ENCODE assay signal across 20 cellular contexts in genomic region chr12:109579639-109580038, GRCh38.
"Had no signal": no experiment of that assay in that cellular context is flagged by ENCODE, and none has a peak within 500 bp of the region (broad histone marks: within the 10 kb centered on the region; RNA-seq: fewer than 3 reads in every experiment).

No MANE protein-coding gene starts in this region.

- H3K27me3 ChIP-seq: dorsolateral prefrontal cortex, ovary, spleen, transverse colon, upper lobe of right lung, uterus had no signal

- DNase-seq: dorsolateral prefrontal cortex; effector CD4-positive, alpha-beta T cell; immature natural killer cell; left cardiac atrium; left ventricle myocardium inferior; lower lobe of right lung; naive thymus-derived CD8-positive, alpha-beta T cell; nephron progenitor cell; ovary; right cardiac atrium; spleen; stimulated activated CD4-positive, alpha-beta T cell treated with anti-CD3 and anti-CD28 coated beads, Interleukin-4, amount 100 ng/mL, for 4 hours; transverse colon; upper lobe of right lung; uterus had no signal

- H3K27ac ChIP-seq: left ventricle myocardium inferior, lower lobe of right lung, ovary, psoas muscle, skin epidermis, spleen, transverse colon, upper lobe of right lung, uterus had no signal

- H3K4me3 ChIP-seq: dorsolateral prefrontal cortex, left ventricle myocardium inferior, lower lobe of right lung, ovary, psoas muscle, skin epidermis, spleen, transverse colon, upper lobe of right lung, uterus had no signal

- FAIRE-seq: colon, frontal cortex had no signal

- H3K36me3 ChIP-seq: ovary, uterus had no signal

- ATAC-seq: left cardiac atrium; lower lobe of right lung; naive thymus-derived CD8-positive, alpha-beta T cell; psoas muscle; right cardiac atrium; stimulated activated memory B cell treated with anti-CD40 and anti-IgM and Interleukin-4, amounts not matched to agents 10 μg/mL and 1 μg/mL and 100 μg/mL, for 72 hours; upper lobe of right lung had no signal

- H3K9me3 ChIP-seq: left ventricle myocardium inferior, lower lobe of right lung, ovary, psoas muscle, spleen, transverse colon, upper lobe of right lung, uterus had no signal

- H3K4me1 ChIP-seq: upper lobe of right lung, uterus had no signal
